29 cellular contexts compared by ENCODE assay signal in the genomic region with DNA sequence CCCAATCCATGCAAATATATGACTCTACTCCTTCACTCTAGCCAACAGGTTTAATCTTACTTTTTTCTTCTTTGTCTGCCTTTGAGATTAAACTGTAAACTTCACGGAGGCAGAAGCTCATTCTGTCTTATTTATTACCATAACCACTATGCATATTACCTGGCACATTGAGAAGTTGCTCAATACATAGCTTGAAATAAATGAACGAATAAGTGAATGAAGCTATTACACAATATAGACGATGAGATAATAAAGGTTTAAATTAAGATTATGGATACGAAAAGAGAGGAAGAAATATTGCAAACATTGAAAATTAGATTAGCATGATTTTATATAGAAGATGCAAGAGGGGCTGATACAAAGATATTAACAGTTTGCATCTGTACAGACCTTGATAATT.
"Had no signal": no experiment of that assay in that cellular context is flagged by ENCODE, and none has a peak within 500 bp of the region (broad histone marks: within the 10 kb centered on the region; RNA-seq: fewer than 3 reads in every experiment).

No MANE protein-coding gene starts in this region.

- H3K27ac Mint-ChIP-seq: stimulated activated effector memory CD8-positive, alpha-beta T cell treated with anti-CD3 and anti-CD28 coated beads, Interleukin-12 subunit alpha, Interleukin-12 subunit beta, amount 100 ng/mL, for 72 hours; stimulated activated memory B cell treated with anti-CD40 and anti-IgM and Interleukin-4, amounts not matched to agents 10 μg/mL and 1 μg/mL and 100 μg/mL, for 72 hours; stimulated activated naive CD8-positive, alpha-beta T cell treated with anti-CD3 and anti-CD28 coated beads, Interleukin-15, amount 100 ng/mL, for 72 hours; stimulated activated naive CD8-positive, alpha-beta T cell treated with anti-CD3 and anti-CD28 coated beads, Interleukin-15, Interleukin-2, amounts not matched to agents 100 ng/mL and 50 ng/mL, for 24 hours; type B pancreatic cell had no signal

- H3K36me3 ChIP-seq: stomach, suprapubic skin, thoracic aorta, thyroid gland, tibial artery, transverse colon, upper lobe of left lung, upper lobe of right lung, uterus, vagina had no signal

- H3K4me1 ChIP-seq: stomach, suprapubic skin, testis, thyroid gland, tibial artery, tibial nerve, transverse colon, upper lobe of right lung, uterus, vagina had no signal

- H3K9me3 Mint-ChIP-seq: stimulated activated effector memory CD8-positive, alpha-beta T cell treated with anti-CD3 and anti-CD28 coated beads, Interleukin-12 subunit alpha, Interleukin-12 subunit beta, amount 100 ng/mL, for 72 hours; type B pancreatic cell had no signal

- H3K27me3 ChIP-seq: stomach, suprapubic skin, testis, thyroid gland, tibial artery, tibial nerve, transverse colon, upper lobe of left lung, upper lobe of right lung, uterus, vagina had no signal

- H3K9me3 ChIP-seq: stomach, suprapubic skin, testis, thyroid gland, tibial artery, transverse colon, upper lobe of left lung, upper lobe of right lung, vagina had no signal

- ATAC-seq: stimulated activated effector memory CD8-positive, alpha-beta T cell treated with anti-CD3 and anti-CD28 coated beads, Interleukin-12 subunit alpha, Interleukin-12 subunit beta, amount 100 ng/mL, for 72 hours; stimulated activated memory B cell treated with anti-CD40 and anti-IgM and Interleukin-4, amounts not matched to agents 10 μg/mL and 1 μg/mL and 100 μg/mL, for 72 hours; stimulated activated naive B cell treated with anti-CD40 and anti-IgM and Interleukin-4, amounts not matched to agents 10 μg/mL and 1 μg/mL and 100 μg/mL, for 72 hours; stimulated activated naive CD8-positive, alpha-beta T cell treated with anti-CD3 and anti-CD28 coated beads, Interleukin-15, amount 100 ng/mL, for 72 hours; stimulated activated naive CD8-positive, alpha-beta T cell treated with anti-CD3 and anti-CD28 coated beads, Interleukin-15, Interleukin-2, amounts not matched to agents 100 U/mL and 50 U/mL, for 24 hours; upper lobe of right lung had no signal

- DNase-seq: stimulated activated CD4-positive, alpha-beta T cell treated with anti-CD3 and anti-CD28 coated beads, Interleukin-2, amount 100 ng/mL, for 48 hours; stimulated activated CD4-positive, alpha-beta T cell treated with anti-CD3 and anti-CD28 coated beads, Interleukin-4, amount 100 ng/mL, for 1 hour; stimulated activated CD4-positive, alpha-beta T cell treated with anti-CD3 and anti-CD28 coated beads, Interleukin-4, amount 100 ng/mL, for 24 hours; stimulated activated CD4-positive, alpha-beta T cell treated with anti-CD3 and anti-CD28 coated beads, Interleukin-4, amount 100 ng/mL, for 4 hours; stimulated activated CD8-positive, alpha-beta memory T cell treated with anti-CD3 and anti-CD28 coated beads, Interleukin-4, amount 100 ng/mL, for 48 hours; stimulated activated naive B cell treated with anti-CD40 and anti-IgM and Interleukin-4, amounts not matched to agents 10 μg/mL and 1 μg/mL and 100 μg/mL, for 72 hours; stimulated activated naive CD4-positive, alpha-beta T cell; stimulated activated naive CD4-positive, alpha-beta T cell treated with Interleukin-2 at 50 U/mL for 16 hours; stimulated activated naive CD8-positive, alpha-beta T cell treated with anti-CD3 and anti-CD28 coated beads, Interleukin-15, amount 100 ng/mL, for 72 hours; stimulated activated naive CD8-positive, alpha-beta T cell treated with anti-CD3 and anti-CD28 coated beads, Interleukin-15, Interleukin-2, amounts not matched to agents 100 U/mL and 50 U/mL, for 24 hours; stomach; substantia nigra; testis; thyroid gland; tibial artery; transverse colon; trophoblast cell; upper lobe of left lung; upper lobe of right lung; uterus had no signal

- H3K4me3 Mint-ChIP-seq: stimulated activated effector memory CD8-positive, alpha-beta T cell treated with anti-CD3 and anti-CD28 coated beads, Interleukin-12 subunit alpha, Interleukin-12 subunit beta, amount 100 ng/mL, for 72 hours; stimulated activated memory B cell treated with anti-CD40 and anti-IgM and Interleukin-4, amounts not matched to agents 10 μg/mL and 1 μg/mL and 100 μg/mL, for 72 hours; stimulated activated naive B cell treated with anti-CD40 and anti-IgM and Interleukin-4, amounts not matched to agents 10 μg/mL and 1 μg/mL and 100 μg/mL, for 72 hours; stimulated activated naive CD8-positive, alpha-beta T cell treated with anti-CD3 and anti-CD28 coated beads, Interleukin-15, amount 100 ng/mL, for 72 hours; stimulated activated naive CD8-positive, alpha-beta T cell treated with anti-CD3 and anti-CD28 coated beads, Interleukin-15, Interleukin-2, amounts not matched to agents 100 ng/mL and 50 ng/mL, for 24 hours; type B pancreatic cell had no signal

- FAIRE-seq: urothelium cell line had no signal

- H3K27me3 Mint-ChIP-seq: stimulated activated memory B cell treated with anti-CD40 and anti-IgM and Interleukin-4, amounts not matched to agents 10 μg/mL and 1 μg/mL and 100 μg/mL, for 72 hours; stimulated activated naive B cell treated with anti-CD40 and anti-IgM and Interleukin-4, amounts not matched to agents 10 μg/mL and 1 μg/mL and 100 μg/mL, for 72 hours; stimulated activated naive CD8-positive, alpha-beta T cell treated with anti-CD3 and anti-CD28 coated beads, Interleukin-15, amount 100 ng/mL, for 72 hours; stimulated activated naive CD8-positive, alpha-beta T cell treated with anti-CD3 and anti-CD28 coated beads, Interleukin-15, Interleukin-2, amounts not matched to agents 100 ng/mL and 50 ng/mL, for 24 hours; type B pancreatic cell had no signal

- H3K27ac ChIP-seq: stomach, suprapubic skin, testis, thoracic aorta, thyroid gland, tibial artery, tibial nerve, transverse colon, upper lobe of left lung, upper lobe of right lung, uterus, vagina had no signal

- H3K4me3 ChIP-seq: stomach, suprapubic skin, testis, thoracic aorta, thyroid gland, tibial artery, tibial nerve, transverse colon, upper lobe of left lung, upper lobe of right lung, uterus, vagina had no signal

- H3K36me3 Mint-ChIP-seq: stimulated activated effector memory CD8-positive, alpha-beta T cell treated with anti-CD3 and anti-CD28 coated beads, Interleukin-12 subunit alpha, Interleukin-12 subunit beta, amount 100 ng/mL, for 72 hours; type B pancreatic cell had no signal
